11 cellular contexts compared by ENCODE assay signal in genomic region chr10:43160919-43161251, GRCh38. TPM values are rescaled to one million over a fixed set of nuclear protein-coding genes. Genes with fewer than 3 reads are reported as not detected.
DNase-seq lines count a peak whose midpoint lies in the region; ATAC-seq and TF ChIP-seq lines count a peak whose summit lies in the region.
"Had no signal": no experiment of that assay in that cellular context is flagged by ENCODE, and none has a peak within 500 bp of the region (broad histone marks: within the 10 kb centered on the region; RNA-seq: fewer than 3 reads in every experiment).

No MANE protein-coding gene starts in this region.

- peak overlapping the region in 5 of 9 donors; percentile 1 to 63 (median 35) for H3K27ac Mint-ChIP-seq in naive thymus-derived CD4-positive, alpha-beta T cell
- H3K27ac Mint-ChIP-seq: nephron progenitor cell had no signal

- no peaks in the 10 kb centered on the region for H3K27me3 ChIP-seq in naive thymus-derived CD4-positive, alpha-beta T cell (ENCODE audit: control insufficient read depth in 2 of 2, insufficient read depth in 2 of 2, low read length in 2 of 2)
- H3K27me3 ChIP-seq in MM.1S (replicated peaks; ENCODE audit: insufficient read depth, low read length) = no peaks in the 10 kb centered on the region

- H3K9me2 ChIP-seq in MM.1S (replicated peaks; ENCODE audit: insufficient read depth, low read length) = no peaks in the 10 kb centered on the region

- no peaks in the 10 kb centered on the region for H3K27me3 Mint-ChIP-seq in naive thymus-derived CD4-positive, alpha-beta T cell

- POLR2A ChIA-PET in naive thymus-derived CD4-positive, alpha-beta T cell (lab: Charles Lee) = interaction anchor here (1.1 kb wide), 1 partner anchor 9 kb away, joined by 4 read pairs; no protein-coding TSS in a partner anchor

- peaks cover 15 to 44% (median 40%) of the 10 kb centered on the region in 5 donors for H3K36me3 Mint-ChIP-seq in naive thymus-derived CD4-positive, alpha-beta T cell

- H3K4me1 Mint-ChIP-seq in naive thymus-derived CD4-positive, alpha-beta T cell = peaks cover 29 to 56% (median 50%) of the 10 kb centered on the region in 7 donors
- H3K4me1 Mint-ChIP-seq: nephron progenitor cell had no signal

- H4K20me1 ChIP-seq in MM.1S (ENCODE audit: insufficient read depth, low read length) = no peaks in the 10 kb centered on the region

- no peak for DNase-seq in naive thymus-derived CD4-positive, alpha-beta T cell
- no peak for DNase-seq in stimulated activated naive CD4-positive, alpha-beta T cell treated with Interleukin-2 at 50 U/mL for 16 hours (lab: John Stamatoyannopoulos, UW)
- DNase-seq in KG1 (lab: John Stamatoyannopoulos, UW) (no peak), NCI-H524 treated with DMSO at 0.1 percent for 48 hours (lab: John Stamatoyannopoulos, UW) (no peak), MM.1S (no peak)
- DNase-seq: nephron progenitor cell had no signal

- no peak overlapping the region for H2AFZ ChIP-seq in MM.1S (ENCODE audit: low read length)

- H3K4me3 Mint-ChIP-seq in naive thymus-derived CD4-positive, alpha-beta T cell = no peak overlapping the region
- H3K4me3 Mint-ChIP-seq: nephron progenitor cell had no signal

- peaks cover 3 to 39% (median 11%) of the 10 kb centered on the region in 3 experiments for H3K36me3 ChIP-seq in naive thymus-derived CD4-positive, alpha-beta T cell (ENCODE audit: control insufficient read depth in 2 of 3, insufficient read depth in 3 of 3, low read length in 3 of 3)
- H3K36me3 ChIP-seq in MM.1S (replicated peaks; ENCODE audit: insufficient read depth, low read length) = peaks cover 7% of the 10 kb centered on the region; the same call in 1 of the 2 replicates

- CTCF ChIA-PET in naive thymus-derived CD4-positive, alpha-beta T cell (lab: Charles Lee) = no interaction called here

- no peak overlapping the region for H3K9ac ChIP-seq in MM.1S (ENCODE audit: low read length)

- no peaks in the 10 kb centered on the region for H3F3A ChIP-seq in MM.1S (ENCODE audit: insufficient read depth, low read length)

- no peak overlapping the region for H3K27ac ChIP-seq in naive thymus-derived CD4-positive, alpha-beta T cell (ENCODE audit: low read depth, low read length)
- H3K27ac ChIP-seq in MM.1S (ENCODE audit: low read length) = no peak overlapping the region

- intact Hi-C loops in naive thymus-derived CD4-positive, alpha-beta T cell (cut with micrococcal nuclease) = loop anchor here in 1 of 2 donors (2.0 kb wide), 1 partner anchor 20 kb away; no protein-coding TSS in a partner anchor

- peak; percentile 68 for ATAC-seq in GM19023 (IDR thresholded peaks at IDR 0.05; ENCODE audit: unreplicated experiment)
- peak; percentile 66 for ATAC-seq in GM21825 (IDR thresholded peaks at IDR 0.05; ENCODE audit: unreplicated experiment)
- ATAC-seq in HG03571 (IDR thresholded peaks at IDR 0.05; ENCODE audit: unreplicated experiment) = peak; percentile 86
- peak; percentile 40 for ATAC-seq in naive thymus-derived CD4-positive, alpha-beta T cell
- ATAC-seq: K562, Panc1 had no signal

- H3K79me2 ChIP-seq in MM.1S (ENCODE audit: low read length) = peaks cover 43% of the 10 kb centered on the region

- H3K4me2 ChIP-seq in MM.1S (ENCODE audit: low read depth, low read length) = no peak overlapping the region

- no peak for TF ChIP-seq CTCF in MM.1S (IDR thresholded peaks at IDR 0.05; ENCODE audit: low read length)

- H3K9me3 ChIP-seq in naive thymus-derived CD4-positive, alpha-beta T cell (ENCODE audit: control insufficient read depth in 2 of 3, low read length in 3 of 3) = no peaks in the 10 kb centered on the region
- H3K9me3 ChIP-seq in MM.1S (replicated peaks; ENCODE audit: insufficient read depth, low read length) = no peaks in the 10 kb centered on the region

- H3K4me3 ChIP-seq in naive thymus-derived CD4-positive, alpha-beta T cell (ENCODE audit: low read length) = no peak overlapping the region
- no peak overlapping the region for H3K4me3 ChIP-seq in MM.1S (ENCODE audit: low read length)
- H3K4me3 ChIP-seq: K562 had no signal

- H3K4me1 ChIP-seq in naive thymus-derived CD4-positive, alpha-beta T cell (ENCODE audit: control insufficient read depth in 2 of 2, insufficient read depth in 2 of 2, low read length in 2 of 2) = peaks cover 2 to 9% of the 10 kb centered on the region in 2 donors
- H3K4me1 ChIP-seq in MM.1S (ENCODE audit: low read length) = no peaks in the 10 kb centered on the region

- peaks cover 0 to 1% (median 0%) of the 10 kb centered on the region in 11 donors for H3K9me3 Mint-ChIP-seq in naive thymus-derived CD4-positive, alpha-beta T cell
- H3K9me3 Mint-ChIP-seq: nephron progenitor cell had no signal

RNA-seq across cellular contexts. Expression of gene CSGALNACT2, which starts 22.6 kb away (rescaled TPM):
- total RNA-seq in naive thymus-derived CD4-positive, alpha-beta T cell = 10 to 100 TPM; 47.3 to 57.5 (median 52.3) TPM
- polyA plus RNA-seq in naive thymus-derived CD4-positive, alpha-beta T cell = 10 to 100 TPM; 19.0 to 23.0 TPM
